In the genomic region with DNA sequence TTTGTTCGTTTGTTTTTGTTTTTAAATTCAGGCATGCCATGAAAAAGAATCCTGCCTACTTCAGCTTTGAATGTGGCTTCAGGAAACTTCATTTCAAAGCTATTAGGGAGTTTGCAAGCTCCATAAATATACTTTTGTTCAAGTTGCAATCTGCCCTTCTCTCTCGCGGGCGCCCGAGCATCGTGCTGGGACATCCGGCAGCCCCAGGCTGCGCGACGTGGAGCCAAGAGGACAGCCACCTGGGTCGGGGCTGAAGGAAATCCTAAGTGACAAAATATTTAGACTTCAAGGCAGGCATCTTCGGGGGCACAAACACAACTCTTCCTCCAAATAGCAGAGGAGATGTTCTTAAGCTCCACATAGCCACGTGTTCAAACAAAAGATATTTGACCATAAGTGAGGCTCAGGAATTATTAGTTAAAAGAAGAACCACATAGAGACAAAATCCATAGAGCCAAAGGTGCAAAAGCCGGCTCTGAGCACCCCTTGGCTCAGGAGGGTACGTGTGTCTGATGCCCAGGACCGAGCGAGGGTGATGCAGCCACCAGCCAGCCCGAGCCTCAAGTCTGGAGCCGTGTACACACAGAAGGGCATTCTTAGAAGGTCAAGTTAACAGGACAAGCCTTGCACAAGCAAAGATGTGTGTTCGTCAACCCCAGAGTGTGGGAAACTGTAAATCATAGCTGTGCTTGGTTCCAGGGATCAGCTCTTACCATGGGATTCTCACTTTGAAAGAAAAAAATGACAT, we compare ENCODE assay signal across 15 cellular contexts.
"Had no signal": no experiment of that assay in that cellular context is flagged by ENCODE, and none has a peak within 500 bp of the region (broad histone marks: within the 10 kb centered on the region; RNA-seq: fewer than 3 reads in every experiment).

No MANE protein-coding gene starts in this region.

- H3K36me3 Mint-ChIP-seq: activated CD8-positive, alpha-beta memory T cell treated with anti-CD3 and anti-CD28 coated beads, Interleukin-2, amount 10 ng/mL, durations not matched to agents 7 days and 5 days; activated naive CD8-positive, alpha-beta T cell treated with anti-CD3 and anti-CD28 coated beads for 36 hours; naive B cell; stimulated activated memory B cell treated with anti-CD40 and anti-IgM and Interleukin-4, amounts not matched to agents 10 μg/mL and 1 μg/mL and 100 μg/mL, for 72 hours had no signal

- H3K27me3 ChIP-seq: colonic mucosa, right atrium auricular region had no signal

- H3K27ac ChIP-seq: colonic mucosa, epithelial cell of prostate, lower lobe of right lung, right atrium auricular region had no signal

- H3K4me3 Mint-ChIP-seq: activated CD8-positive, alpha-beta memory T cell treated with anti-CD3 and anti-CD28 coated beads, Interleukin-2, amount 10 ng/mL, durations not matched to agents 7 days and 5 days; activated naive CD8-positive, alpha-beta T cell treated with anti-CD3 and anti-CD28 coated beads for 36 hours; activated T-cell treated with anti-CD3 and anti-CD28 coated beads, Interleukin-2, amount 50 U/mL, for 24 hours; stimulated activated memory B cell treated with anti-CD40 and anti-IgM and Interleukin-4, amounts not matched to agents 10 μg/mL and 1 μg/mL and 100 μg/mL, for 72 hours had no signal

- H3K4me3 ChIP-seq: colonic mucosa, lower lobe of right lung, right atrium auricular region had no signal

- H3K9me3 Mint-ChIP-seq: activated naive CD8-positive, alpha-beta T cell treated with anti-CD3 and anti-CD28 coated beads for 36 hours; activated T-cell treated with anti-CD3 and anti-CD28 coated beads, Interleukin-2, amount 50 U/mL, for 24 hours; stimulated activated memory B cell treated with anti-CD40 and anti-IgM and Interleukin-4, amounts not matched to agents 10 μg/mL and 1 μg/mL and 100 μg/mL, for 72 hours had no signal

- ATAC-seq: activated CD8-positive, alpha-beta memory T cell treated with anti-CD3 and anti-CD28 coated beads, Interleukin-2, amount 10 ng/mL, durations not matched to agents 7 days and 5 days; lower lobe of right lung; stimulated activated memory B cell treated with anti-CD40 and anti-IgM and Interleukin-4, amounts not matched to agents 10 μg/mL and 1 μg/mL and 100 μg/mL, for 72 hours had no signal

- H3K27ac Mint-ChIP-seq: activated CD8-positive, alpha-beta memory T cell treated with anti-CD3 and anti-CD28 coated beads, Interleukin-2, amount 10 ng/mL, durations not matched to agents 7 days and 5 days; activated naive CD8-positive, alpha-beta T cell treated with anti-CD3 and anti-CD28 coated beads for 36 hours; activated T-cell treated with anti-CD3 and anti-CD28 coated beads, Interleukin-2, amount 50 U/mL, for 24 hours; naive B cell; stimulated activated memory B cell treated with anti-CD40 and anti-IgM and Interleukin-4, amounts not matched to agents 10 μg/mL and 1 μg/mL and 100 μg/mL, for 72 hours had no signal

- DNase-seq: activated CD4-positive, alpha-beta T cell treated with anti-CD3 and anti-CD28 coated beads for 1 hour; activated CD4-positive, alpha-beta T cell treated with anti-CD3 and anti-CD28 coated beads, Interleukin-2, amount 50 U/mL, for 48 hours; activated CD8-positive, alpha-beta memory T cell treated with anti-CD3 and anti-CD28 coated beads, Interleukin-2, amount 10 ng/mL, durations not matched to agents 7 days and 5 days; activated gamma-delta T cell treated with Interleukin-2 at 50 U/mL for 16 hours; activated naive CD8-positive, alpha-beta T cell treated with anti-CD3 and anti-CD28 coated beads for 36 hours; activated T-cell treated with anti-CD3 and anti-CD28 coated beads, Interleukin-2, amount 50 U/mL, for 24 hours; colonic mucosa; effector memory CD4-positive, alpha-beta T cell; lower lobe of right lung; naive B cell; stimulated activated CD4-positive, alpha-beta T cell treated with anti-CD3 and anti-CD28 coated beads, Interleukin-1b, Interleukin-23, amount 100 ng/mL, for 48 hours; T-helper 2 cell had no signal

- H3K4me1 Mint-ChIP-seq: activated CD8-positive, alpha-beta memory T cell treated with anti-CD3 and anti-CD28 coated beads, Interleukin-2, amount 10 ng/mL, durations not matched to agents 7 days and 5 days; stimulated activated memory B cell treated with anti-CD40 and anti-IgM and Interleukin-4, amounts not matched to agents 10 μg/mL and 1 μg/mL and 100 μg/mL, for 72 hours had no signal
